Comparison of ENCODE assay signal across 9 cellular contexts in the genomic region with DNA sequence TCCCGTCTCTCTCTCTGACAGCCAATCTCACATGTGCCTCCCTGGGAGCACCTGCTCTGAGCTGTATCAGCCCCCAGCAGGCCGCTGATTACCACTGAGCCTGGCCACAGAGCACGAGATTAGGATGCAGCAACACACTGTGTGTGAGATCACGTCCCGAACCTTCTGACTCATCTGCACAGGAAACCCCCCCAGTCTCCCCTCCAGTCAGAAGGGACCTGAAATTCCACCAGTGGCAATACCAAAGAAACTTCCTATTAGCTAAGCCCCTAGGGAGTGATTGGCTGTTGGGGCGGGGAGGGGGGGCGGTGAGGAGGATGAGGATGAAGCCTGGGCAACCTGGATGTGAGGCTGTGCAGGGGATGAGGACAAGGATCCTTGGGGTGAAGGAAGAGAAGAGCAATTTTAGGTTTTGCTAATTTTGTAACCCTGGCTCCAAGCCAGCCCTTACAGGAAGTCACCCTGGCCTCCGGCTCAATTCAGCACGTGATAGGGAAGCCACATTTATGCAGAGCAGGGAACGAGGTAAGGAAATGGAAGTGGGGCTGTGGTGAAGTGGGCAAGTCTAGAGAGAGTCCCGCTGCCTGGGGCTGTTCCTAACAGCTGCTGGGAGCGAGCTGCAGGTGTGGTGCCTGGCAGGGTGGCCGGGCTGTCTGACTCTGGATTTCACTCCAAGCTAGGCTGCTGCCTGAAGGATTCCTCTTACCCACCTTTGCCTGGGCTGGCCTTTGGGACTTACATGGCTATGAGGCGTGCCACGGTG. TPM values are rescaled to one million over a fixed set of nuclear protein-coding genes. Genes with fewer than 3 reads are reported as not detected.
DNase-seq lines count a peak whose midpoint lies in the region; ATAC-seq, FAIRE-seq and TF ChIP-seq lines count a peak whose summit lies in the region.
"Had no signal": no experiment of that assay in that cellular context is flagged by ENCODE, and none has a peak within 500 bp of the region (broad histone marks: within the 10 kb centered on the region; RNA-seq: fewer than 3 reads in every experiment).

No MANE protein-coding gene starts in this region.

- peak overlapping the region; percentile 99 for H3K9ac ChIP-seq in OCI-LY3 (ENCODE audit: low read length)

- H3K27me3 ChIP-seq in OCI-LY3 (ENCODE audit: low read depth, low read length) (no peaks in the 10 kb centered on the region), pancreas (no peaks in the 10 kb centered on the region), thyroid gland (no peaks in the 10 kb centered on the region)

- intact Hi-C loops in pancreas (cut with DNase I): no loop called here
- intact Hi-C loops in thyroid gland (cut with DNase I): no loop called here

- peak; percentile 90 for ATAC-seq in HG02885 (IDR thresholded peaks at IDR 0.05; ENCODE audit: poor library complexity, unreplicated experiment)
- peak in 3 of 4 donors; percentile 37 to 75 (median 55) for ATAC-seq in pancreas

- H3K27ac ChIP-seq in OCI-LY3 (ENCODE audit: low read length) (peak overlapping the region; percentile 94), pancreas (peak overlapping the region in 3 of 4 donors; percentile 86 to 96 (median 92)), thyroid gland (peak overlapping the region; percentile 99 to 100 (median 99))
- H3K27ac ChIP-seq: C4-2B had no signal

- no peak overlapping the region for H2AFZ ChIP-seq in OCI-LY3 (ENCODE audit: low read depth, low read length)

- peaks cover 66% of the 10 kb centered on the region for H3K79me2 ChIP-seq in OCI-LY3 (ENCODE audit: low read length)

- WGBS in pancreas, 2 donors: 61 to 67% methylated on average over 15 of the region's 15 CpGs
- 34 to 63% methylated on average over 13 to 15 of the region's 15 CpGs for whole genome bisulfite sequencing in thyroid gland, 2 donors

- H3K36me3 ChIP-seq in OCI-LY3 (replicated peaks; ENCODE audit: low read depth, low read length): peaks cover 62% of the 10 kb centered on the region
- H3K36me3 ChIP-seq in pancreas: no peaks in the 10 kb centered on the region
- no peaks in the 10 kb centered on the region for H3K36me3 ChIP-seq in thyroid gland

- peak in 1 of 2 donors; percentile 15 for TF ChIP-seq POLR2A in thyroid gland (IDR thresholded peaks at IDR 0.05)

- peaks cover 41% of the 10 kb centered on the region for H4K20me1 ChIP-seq in OCI-LY3 (ENCODE audit: insufficient read depth, low read length)

- no peak for FAIRE-seq in pancreas (lab: Jason Lieb, UNC)

- H3K9me3 ChIP-seq in OCI-LY3 (ENCODE audit: insufficient read depth, low read length): no peaks in the 10 kb centered on the region
- no peaks in the 10 kb centered on the region for H3K9me3 ChIP-seq in pancreas
- H3K9me3 ChIP-seq in thyroid gland: no peaks in the 10 kb centered on the region

- H3K4me1 ChIP-seq in OCI-LY3 (ENCODE audit: low read length) (peaks cover 71% of the 10 kb centered on the region), pancreas (peaks cover 13 to 21% (median 17%) of the 10 kb centered on the region in 3 donors), thyroid gland (peaks cover 58 to 79% of the 10 kb centered on the region in 2 donors)

- H3K4me3 ChIP-seq in OCI-LY3 (ENCODE audit: low read length): peak overlapping the region; percentile 85
- peak overlapping the region in 1 of 4 donors; percentile 45 for H3K4me3 ChIP-seq in pancreas
- H3K4me3 ChIP-seq in thyroid gland (replicated peaks in 1 of 3): peak overlapping the region in 1 of 3 donors; percentile 42

- DNase-seq in NCI-H2107 treated with DMSO at 0.1 percent for 48 hours (lab: John Stamatoyannopoulos, UW; ENCODE audit: unreplicated experiment) (peak; percentile 16), NCI-H2107 (lab: John Stamatoyannopoulos, UW) (no peak), activated T-cell treated with anti-CD3 and anti-CD28 coated beads for 4 hours (peak; percentile 80), fibroblast of gingiva (ENCODE audit: low read depth) (peak; percentile 76), pancreas (peak in 3 of 6 donors; percentile 23 to 66 (median 26)), thyroid gland (peak; percentile 53 to 56)

- no peak for TF ChIP-seq CTCF in OCI-LY3 (IDR thresholded peaks at IDR 0.05; ENCODE audit: low read depth, low read length)
- no peak for TF ChIP-seq CTCF in pancreas (IDR thresholded peaks at IDR 0.05)
- TF ChIP-seq CTCF in thyroid gland (IDR thresholded peaks at IDR 0.05): no peak

- H3K4me2 ChIP-seq in OCI-LY3 (ENCODE audit: low read length): peak overlapping the region; percentile 99

RNA-seq across cellular contexts. Expression of a gene that starts 1.9 kb away (rescaled TPM):
- total RNA-seq in pancreas (10 to 100 TPM in 5 of 6 donors, 1 to 10 TPM in 1; 6.7 to 34.9 (median 10.8) TPM), thyroid gland (100 to 1,000 TPM; 124 to 321 (median 218) TPM)
- 10 to 100 TPM; 16.4 to 18.2 TPM for polyA plus RNA-seq in pancreas

RNA-seq across cellular contexts. Expression of a gene that starts 34.5 kb away (rescaled TPM):
- total RNA-seq in pancreas: not detected
- under 1 TPM; 0.57 to 0.96 TPM for polyA plus RNA-seq in pancreas
- total RNA-seq in thyroid gland: under 1 TPM in 3 of 4 donors, not detected in 1; 0.22 to 0.94 (median 0.71) TPM

RNA-seq across cellular contexts. Expression of a gene that starts 35.3 kb away (rescaled TPM):
- 1 to 10 TPM in 3 of 6 donors, under 1 TPM in 3; 0.55 to 2.7 (median 1.1) TPM for total RNA-seq in pancreas
- polyA plus RNA-seq in pancreas: 1 to 10 TPM; 1.4 to 2.6 TPM
- 10 to 100 TPM; 11.2 to 27.6 (median 17.1) TPM for total RNA-seq in thyroid gland

RNA-seq across cellular contexts. Expression of a gene that starts 44.0 kb away (rescaled TPM):
- total RNA-seq in pancreas: not detected
- not detected for polyA plus RNA-seq in pancreas
- total RNA-seq in thyroid gland: not detected
